ENCODE assay signal across 25 cellular contexts in genomic region chr12:124967016-124967739, GRCh38.
"Had no signal": no experiment of that assay in that cellular context is flagged by ENCODE, and none has a peak within 500 bp of the region (broad histone marks: within the 10 kb centered on the region; RNA-seq: fewer than 3 reads in every experiment).

No MANE protein-coding gene starts in this region.

- ATAC-seq: activated naive CD4-positive, alpha-beta T cell treated with anti-CD3 and anti-CD28 coated beads, Interleukin-2, amount 50 U/mL, for 72 hours; activated T-helper 17 cell treated with anti-CD3 and anti-CD28 coated beads, Interleukin-2, amount 50 U/mL, for 72 hours; esophagus mucosa; left lung; natural killer cell; pancreas; psoas muscle had no signal

- H3K4me1 ChIP-seq: left lung, pancreas, psoas muscle, right atrium auricular region, thyroid gland had no signal

- H3K4me3 Mint-ChIP-seq: activated T-cell treated with anti-CD3 and anti-CD28 coated beads, Interleukin-2, amount 50 U/mL, for 24 hours; activated T-helper 17 cell treated with anti-CD3 and anti-CD28 coated beads, Interleukin-2, amount 50 U/mL, for 72 hours; immature natural killer cell; natural killer cell; stimulated activated naive CD8-positive, alpha-beta T cell treated with anti-CD3 and anti-CD28 coated beads, Interleukin-15, Interleukin-2, amounts not matched to agents 100 ng/mL and 50 ng/mL, for 24 hours; T-helper 2 cell treated with Interferon-gamma antibody and Interleukin-4, amounts not matched to agents 5 μg/mL and 100 μg/mL, for 36 hours had no signal

- DNase-seq: activated CD4-positive, CD25-positive, alpha-beta regulatory T cell treated with anti-CD3 and anti-CD28 coated beads, Interleukin-2, amount 50 U/mL, for 72 hours; activated CD8-positive, alpha-beta memory T cell treated with anti-CD3 and anti-CD28 coated beads, Interleukin-2, amount 50 U/mL, for 4 hours; activated T-cell treated with anti-CD3 and anti-CD28 coated beads, Interleukin-2, amount 50 U/mL, for 24 hours; central memory CD4-positive, alpha-beta T cell; effector memory CD4-positive, alpha-beta T cell; foreskin melanocyte; glutamatergic neuron; immature natural killer cell; kidney glomerular epithelial cell; left lung; midbrain; natural killer cell; pancreas; psoas muscle; stimulated activated CD4-positive, alpha-beta T cell treated with anti-CD3 and anti-CD28 coated beads, Interleukin-4, amount 100 ng/mL, for 24 hours; substantia nigra; thyroid gland had no signal

- H3K4me1 Mint-ChIP-seq: activated T-helper 17 cell treated with anti-CD3 and anti-CD28 coated beads, Interleukin-2, amount 50 U/mL, for 72 hours; immature natural killer cell; natural killer cell had no signal

- H2AFZ ChIP-seq: hepatocyte had no signal

- H3K36me3 Mint-ChIP-seq: natural killer cell had no signal

- H3K9me3 Mint-ChIP-seq: activated naive CD4-positive, alpha-beta T cell treated with anti-CD3 and anti-CD28 coated beads, Interleukin-2, amount 50 U/mL, for 72 hours; activated T-cell treated with anti-CD3 and anti-CD28 coated beads, Interleukin-2, amount 50 U/mL, for 24 hours; activated T-helper 17 cell treated with anti-CD3 and anti-CD28 coated beads, Interleukin-2, amount 50 U/mL, for 72 hours; immature natural killer cell; natural killer cell; stimulated activated naive CD8-positive, alpha-beta T cell treated with anti-CD3 and anti-CD28 coated beads, Interleukin-15, Interleukin-2, amounts not matched to agents 100 ng/mL and 50 ng/mL, for 24 hours; T-helper 2 cell treated with Interferon-gamma antibody and Interleukin-4, amounts not matched to agents 5 μg/mL and 100 μg/mL, for 36 hours had no signal

- H3K27ac ChIP-seq: hepatocyte, left lung, neutrophil, pancreas, psoas muscle, right atrium auricular region, thyroid gland had no signal

- H3K27me3 Mint-ChIP-seq: activated T-cell treated with anti-CD3 and anti-CD28 coated beads, Interleukin-2, amount 50 U/mL, for 24 hours; activated T-helper 17 cell treated with anti-CD3 and anti-CD28 coated beads, Interleukin-2, amount 50 U/mL, for 72 hours; stimulated activated naive CD8-positive, alpha-beta T cell treated with anti-CD3 and anti-CD28 coated beads, Interleukin-15, Interleukin-2, amounts not matched to agents 100 ng/mL and 50 ng/mL, for 24 hours had no signal

- H3K4me2 ChIP-seq: hepatocyte had no signal

- H3K9me3 ChIP-seq: left lung, neutrophil, pancreas, psoas muscle, right atrium auricular region, thyroid gland had no signal

- H3K79me2 ChIP-seq: hepatocyte had no signal

- H3K27ac Mint-ChIP-seq: activated T-cell treated with anti-CD3 and anti-CD28 coated beads, Interleukin-2, amount 50 U/mL, for 24 hours; activated T-helper 17 cell treated with anti-CD3 and anti-CD28 coated beads, Interleukin-2, amount 50 U/mL, for 72 hours; immature natural killer cell; natural killer cell; stimulated activated naive CD8-positive, alpha-beta T cell treated with anti-CD3 and anti-CD28 coated beads, Interleukin-15, Interleukin-2, amounts not matched to agents 100 ng/mL and 50 ng/mL, for 24 hours; T-helper 2 cell treated with Interferon-gamma antibody and Interleukin-4, amounts not matched to agents 5 μg/mL and 100 μg/mL, for 36 hours had no signal

- H3K27me3 ChIP-seq: hepatocyte, left lung, neutrophil, pancreas, right atrium auricular region, thyroid gland had no signal

- H3K4me3 ChIP-seq: hepatocyte, left lung, pancreas, psoas muscle, right atrium auricular region, thyroid gland had no signal
